In genomic region chr7:100538654-100539435, GRCh38 we compare ENCODE assay signal across 8 cellular contexts. TPM values are rescaled to one million over a fixed set of nuclear protein-coding genes. Genes with fewer than 3 reads are reported as not detected.
DNase-seq lines count a peak whose midpoint lies in the region; ATAC-seq and TF ChIP-seq lines count a peak whose summit lies in the region.

Gene AGFG2, plus strand, starts transcription at chr7:100539203. Its CDS starts 144 bp downstream, at chr7:100539347.

- peak within 1 kb of the TSS; percentile 70 for H2AK9ac ChIP-seq in IMR-90 (replicated peaks; ENCODE audit: low read depth, low read length, poor library complexity)

- H2BK5ac ChIP-seq in IMR-90 (ENCODE audit: low read depth, low read length, poor library complexity, severe bottlenecking), result no peak within 1 kb of the TSS

- ATAC-seq in GM21528 (IDR thresholded peaks at IDR 0.05; ENCODE audit: low FRiP score, unreplicated experiment) (peak; percentile 94), IMR-90 (ENCODE audit: low read depth) (peak; percentile 99)

- H3K36me3 ChIP-seq in IMR-90 (ENCODE audit: control insufficient read depth, insufficient read depth, low read length), result no peaks in the 10 kb centered on the region

- no peak within 1 kb of the TSS for H3K56ac ChIP-seq in IMR-90 (ENCODE audit: extremely low read depth, insufficient read depth, low read length)

- no peak for TF ChIP-seq CTCF in IMR-90 (conservative IDR thresholded peaks at IDR 0.05; ENCODE audit: low read depth, low read length)

- no peak within 1 kb of the TSS; the same call in 1 of the 2 replicates for H3K27ac ChIP-seq in IMR-90 (ENCODE audit: insufficient read depth, low read length)

- H3K9me3 ChIP-seq in IMR-90 (ENCODE audit: control insufficient read depth, insufficient read depth, low read length), result no peaks in the 10 kb centered on the region

- H4K20me1 ChIP-seq in IMR-90 (ENCODE audit: insufficient read depth, low read length), result no peaks in the 10 kb centered on the region

- H3K79me1 ChIP-seq in IMR-90 (ENCODE audit: low read depth in 1 of 2, low read length in 2 of 2), result peaks cover 9 to 12% of the 10 kb centered on the region in 2 experiments; a peak in 3 of 4 replicates

- in situ Hi-C loops in IMR-90 (cut with MboI; ENCODE audit: low sequenced_read_pairs), result no loop called here

- peak within 1 kb of the TSS; percentile 98 for H3K4me2 ChIP-seq in IMR-90 (ENCODE audit: low read depth, low read length)

- no peak within 1 kb of the TSS for H2BK15ac ChIP-seq in IMR-90 (ENCODE audit: low read depth, low read length)

- intact Hi-C loops in IMR-90 (cut with micrococcal nuclease), result no loop called here

- peak within 1 kb of the TSS; percentile 92 for H2AFZ ChIP-seq in IMR-90 (replicated peaks; ENCODE audit: low read length, poor library complexity)

- H3K9ac ChIP-seq in IMR-90 (ENCODE audit: low read depth, low read length), result peak within 1 kb of the TSS; percentile 24

- 0 out of 2 replicates have a peak, but pooled peaks have one; percentile 12 for TF ChIP-seq RAD21 in IMR-90 (IDR thresholded peaks at IDR 0.05; ENCODE audit: low read length)

- no peak within 1 kb of the TSS for H4K91ac ChIP-seq in IMR-90 (ENCODE audit: insufficient read depth, low read depth, low read length)

- peak within 1 kb of the TSS in 1 of 2 experiments; percentile 60; a peak in 1 of 4 replicates for H4K8ac ChIP-seq in IMR-90 (ENCODE audit: low read depth in 2 of 2, low read length in 2 of 2)

- peaks cover 3% of the 10 kb centered on the region for H3K4me1 ChIP-seq in IMR-90 (ENCODE audit: control insufficient read depth, insufficient read depth, low read length)

- DNase-seq in DMS 273 (lab: John Stamatoyannopoulos, UW; ENCODE audit: unreplicated experiment), result peak; percentile 100
- peak; percentile 99 for DNase-seq in IMR-90
- peak; percentile 100 for DNase-seq in OCI-M1 (lab: John Stamatoyannopoulos, UW)
- DNase-seq in activated T-cell treated with anti-CD3 and anti-CD28 coated beads for 24 hours (ENCODE audit: low read depth), result peak; percentile 100
- DNase-seq in epidermal melanocyte (ENCODE audit: insufficient read length, low spot score), result peak; percentile 98
- peak; percentile 99 for DNase-seq in middle frontal gyrus (ENCODE audit: extremely low spot score, low spot score)
- peak; percentile 100 for DNase-seq in stimulated activated CD8-positive, alpha-beta memory T cell treated with anti-CD3 and anti-CD28 coated beads, Interleukin-2, amount 100 ng/mL, for 48 hours (ENCODE audit: low read depth in 2 of 2)

- H4K5ac ChIP-seq in IMR-90 (ENCODE audit: low read depth, low read length), result no peak within 1 kb of the TSS

- no peak within 1 kb of the TSS for H2AK5ac ChIP-seq in IMR-90 (ENCODE audit: low read depth, low read length)

- H3K9me1 ChIP-seq in IMR-90 (ENCODE audit: insufficient read depth, low read length), result no peaks in the 10 kb centered on the region

- no TSS peak for BruUV-seq in IMR-90 (replicated peaks; lab: Mats Ljungman, UMichigan)

- H3K23ac ChIP-seq in IMR-90 (ENCODE audit: low read depth, low read length), result peak within 1 kb of the TSS; percentile 71; the same call in 1 of the 2 replicates

- H3K18ac ChIP-seq in IMR-90 (ENCODE audit: low read depth, low read length), result no peak within 1 kb of the TSS

- H3K14ac ChIP-seq in IMR-90 (replicated peaks; ENCODE audit: low read depth, low read length), result no peak within 1 kb of the TSS

- H2BK120ac ChIP-seq in IMR-90 (ENCODE audit: low read depth, low read length), result no peak within 1 kb of the TSS

- H2BK20ac ChIP-seq in IMR-90 (ENCODE audit: low read depth, low read length), result no peak within 1 kb of the TSS

- 0% methylated on average over 27 of the region's 60 CpGs; no CpG with 5 or more reads in 1 of the 2 experiments for WGBS in IMR-90 (ENCODE audit: extremely low coverage in 2 of 2, insufficient read length in 1 of 2), 2 experiments

- no peak within 1 kb of the TSS for H3K4ac ChIP-seq in IMR-90 (ENCODE audit: low read depth, low read length)

- CTCF ChIA-PET in IMR-90 (lab: Yijun Ruan, JAX), result interaction anchor here (0.6 to 1.1 kb wide), 3 partner anchors 9 to 56 kb away, joined by 3 to 4 read pairs (median 3); no protein-coding TSS in a partner anchor

- H3K27me3 ChIP-seq in IMR-90 (ENCODE audit: control insufficient read depth, insufficient read depth, low read length), result no peaks in the 10 kb centered on the region; the same call in 1 of the 2 replicates

- H3K4me3 ChIP-seq in IMR-90 (ENCODE audit: insufficient read depth, low read depth, low read length), result peak within 1 kb of the TSS; percentile 61

- POLR2A ChIA-PET in IMR-90 (lab: Charles Lee; ENCODE audit: unreplicated experiment), result interaction anchor here (0.7 kb wide), 1 partner anchor 11 kb away, joined by 9 read pairs; no protein-coding TSS in a partner anchor

- 0 out of 2 replicates have a peak, but pooled peaks have one; percentile 22 for TF ChIP-seq POLR2A in IMR-90 (IDR thresholded peaks at IDR 0.05; ENCODE audit: low read depth, low read length)

- dilution Hi-C loops in IMR-90 (cut with HindIII; ENCODE audit: low sequenced_read_pairs, unreplicated experiment), result no loop called here

TF ChIP-seq in IMR-90, 13 proteins besides CTCF, POLR2A, EP300 and RAD21:
- TF ChIP-seq RFX5 (IDR thresholded peaks at IDR 0.05; ENCODE audit: low read depth, low read length) (0 out of 2 replicates have a peak, but pooled peaks have one; percentile 29), CEBPB (IDR thresholded peaks at IDR 0.05; ENCODE audit: low read depth, low read length) (no peak), BHLHE40 (IDR thresholded peaks at IDR 0.05; ENCODE audit: low read depth, low read length) (peak; percentile 94), RCOR1 (IDR thresholded peaks at IDR 0.05; ENCODE audit: insufficient replicate concordance, low read length) (no peak), NFE2L2 (IDR thresholded peaks at IDR 0.05; ENCODE audit: low read depth, low read length) (no peak), MXI1 (IDR thresholded peaks at IDR 0.05; ENCODE audit: borderline replicate concordance, low read depth, low read length) (peak; percentile 100), MAZ (IDR thresholded peaks at IDR 0.05; ENCODE audit: borderline replicate concordance, low read depth, low read length) (peak; percentile 68), USF2 (IDR thresholded peaks at IDR 0.05; ENCODE audit: low read depth, low read length) (peak; percentile 60), FOS (IDR thresholded peaks at IDR 0.05; ENCODE audit: low read depth, low read length) (peak; percentile 16; the same call in 1 of the 2 replicates)

RNA-seq across cellular contexts. Expression of gene AGFG2, which starts in this region (rescaled TPM):
- 3.0 and 4.2 TPM in 2 replicates for total RNA-seq in IMR-90 (2012; rRNA removed)
- polyA plus RNA-seq in IMR-90 (2012; rRNA removed), result 10.0 and 14.2 TPM in 2 replicates
- polyA plus RNA-seq in IMR-90 (2012; cell fraction: cytosol; rRNA removed), result 4.0 and 11.5 TPM in 2 replicates
- 9.6 and 20.8 TPM in 2 replicates for polyA plus RNA-seq in IMR-90 (2012; cell fraction: nucleus; rRNA removed; ENCODE audit: low replicate concordance)
